In genomic region chr17:7238418-7239090, GRCh38 we compare ENCODE assay signal across 8 cellular contexts. TPM values are rescaled to one million over a fixed set of nuclear protein-coding genes. Genes with fewer than 3 reads are reported as not detected.
DNase-seq lines count a peak whose midpoint lies in the region; ATAC-seq and TF ChIP-seq lines count a peak whose summit lies in the region.

No MANE protein-coding gene starts in this region.

- H3K36me3 ChIP-seq in MG63 (peaks cover 41% of the 10 kb centered on the region), subcutaneous abdominal adipose tissue (ENCODE audit: control insufficient read depth in 5 of 5, insufficient read depth in 5 of 5, low read length in 5 of 5) (peaks cover 0 to 30% (median 25%) of the 10 kb centered on the region in 5 donors)

- TF ChIP-seq CTCF in brain (conservative IDR thresholded peaks at IDR 0.05) = no peak

- H3K27me3 ChIP-seq in MG63 (no peaks in the 10 kb centered on the region), subcutaneous abdominal adipose tissue (ENCODE audit: control insufficient read depth in 5 of 5, insufficient read depth in 4 of 5, low read length in 5 of 5) (no peaks in the 10 kb centered on the region)

- H3K4me3 ChIP-seq in MG63 = peak overlapping the region; percentile 79
- peak overlapping the region; percentile 88 to 93 (median 89) for H3K4me3 ChIP-seq in subcutaneous abdominal adipose tissue (ENCODE audit: low read depth in 1 of 5, low read length in 5 of 5)

- DNase-seq in COLO668 (lab: John Stamatoyannopoulos, UW; ENCODE audit: unreplicated experiment) (peak; percentile 22), MG63 (peak; percentile 40), left kidney (ENCODE audit: low read depth, low spot score) (peak; percentile 56), NCI-H1694 (lab: John Stamatoyannopoulos, UW) (no peak), RPMI8226 (no peak)

- peaks cover 14 to 66% (median 54%) of the 10 kb centered on the region in 5 donors for H3K4me1 ChIP-seq in subcutaneous abdominal adipose tissue (ENCODE audit: control insufficient read depth in 5 of 5, insufficient read depth in 5 of 5, low read length in 5 of 5)

- peak overlapping the region; percentile 87 to 97 (median 92) for H3K9ac ChIP-seq in subcutaneous abdominal adipose tissue (ENCODE audit: low read length in 5 of 5)

- peaks cover 69% of the 10 kb centered on the region for H3K4me1 Mint-ChIP-seq in brain

- H3K27ac Mint-ChIP-seq in brain = peak overlapping the region; percentile 96 to 100 (median 98)

- peaks cover 48% of the 10 kb centered on the region for H3K36me3 Mint-ChIP-seq in brain

- H3K9me3 ChIP-seq in MG63 = no peaks in the 10 kb centered on the region
- no peaks in the 10 kb centered on the region for H3K9me3 ChIP-seq in subcutaneous abdominal adipose tissue (ENCODE audit: control insufficient read depth in 5 of 5, low read length in 5 of 5)

- no peak for ATAC-seq in HG02884 (IDR thresholded peaks at IDR 0.05; ENCODE audit: unreplicated experiment)

- H3K4me3 Mint-ChIP-seq in brain = peak overlapping the region; percentile 90 to 97 (median 95)

- peaks cover 0 to 6% (median 0%) of the 10 kb centered on the region in 5 experiments for H3K9me3 Mint-ChIP-seq in brain

- H3K27ac ChIP-seq in subcutaneous abdominal adipose tissue (ENCODE audit: low read depth, low read length) = peak overlapping the region; percentile 99

- peaks cover 20% of the 10 kb centered on the region for H3K27me3 Mint-ChIP-seq in brain

RNA-seq across cellular contexts. Expression of gene PHF23, which starts 0.7 kb away (rescaled TPM):
- total RNA-seq in MG63 (2014; rRNA removed; shearing (Covaris generic); ENCODE audit: low replicate concordance) = 34.4 and 62.7 TPM in 2 replicates
- polyA plus RNA-seq in brain (ENCODE audit: insufficient read depth, low read depth, low replicate concordance) = 40.9 TPM

RNA-seq across cellular contexts. Expression of gene GABARAP, which starts 3.7 kb away (rescaled TPM):
- total RNA-seq in MG63 (2014; rRNA removed; shearing (Covaris generic); ENCODE audit: low replicate concordance) = 36.7 and 148 TPM in 2 replicates
- polyA plus RNA-seq in brain (ENCODE audit: insufficient read depth, low read depth, low replicate concordance) = 1,714 TPM

RNA-seq across cellular contexts. Expression of gene DVL2, which starts 4.2 kb away (rescaled TPM):
- 11.5 and 26.2 TPM in 2 replicates for total RNA-seq in MG63 (2014; rRNA removed; shearing (Covaris generic); ENCODE audit: low replicate concordance)
- polyA plus RNA-seq in brain (ENCODE audit: insufficient read depth, low read depth, low replicate concordance) = 49.5 TPM

RNA-seq across cellular contexts. Expression of gene CTDNEP1, which starts 13.0 kb away (rescaled TPM):
- total RNA-seq in MG63 (2014; rRNA removed; shearing (Covaris generic); ENCODE audit: low replicate concordance) = 7.8 and 24.7 TPM in 2 replicates
- 310 TPM for polyA plus RNA-seq in brain (ENCODE audit: insufficient read depth, low read depth, low replicate concordance)

RNA-seq across cellular contexts. Expression of gene ELP5, which starts 13.5 kb away (rescaled TPM):
- total RNA-seq in MG63 (2014; rRNA removed; shearing (Covaris generic); ENCODE audit: low replicate concordance) = 24.1 and 36.4 TPM in 2 replicates
- 58.2 TPM for polyA plus RNA-seq in brain (ENCODE audit: insufficient read depth, low read depth, low replicate concordance)

Comparison
In these comparisons a context has a peak if more than half of its experiments do, and no peak if none do; other contexts are left out.
1. DNase-seq: peak in COLO668 (single experiment), MG63 (single experiment) and left kidney (single experiment); none in NCI-H1694 (single experiment) and RPMI8226 (single experiment).